11 cellular contexts compared by ENCODE assay signal in the genomic region with DNA sequence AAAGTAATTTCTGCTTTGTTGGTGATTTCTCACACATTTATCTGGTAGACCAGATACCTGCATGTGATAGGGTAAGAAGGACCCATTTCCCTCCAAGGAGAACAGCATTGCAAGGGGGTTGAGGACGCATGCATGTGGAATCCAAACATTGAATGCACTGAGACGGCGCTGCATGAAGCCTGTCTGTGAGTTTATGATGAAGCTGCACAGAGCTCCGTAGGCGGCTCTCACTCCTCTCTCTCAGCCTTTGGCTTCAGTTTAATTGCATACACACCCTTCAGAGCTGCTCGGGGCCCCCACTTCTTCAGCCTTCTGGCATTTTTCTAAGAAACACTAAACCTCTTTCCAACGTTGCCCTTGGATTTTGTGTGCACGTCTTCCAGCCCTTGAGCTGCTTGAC.
"Had no signal": no experiment of that assay in that cellular context is flagged by ENCODE, and none has a peak within 500 bp of the region (broad histone marks: within the 10 kb centered on the region; RNA-seq: fewer than 3 reads in every experiment).

No MANE protein-coding gene starts in this region.

- H3K4me3 Mint-ChIP-seq: activated naive CD4-positive, alpha-beta T cell treated with anti-CD3 and anti-CD28 coated beads, Interleukin-2, amount 50 U/mL, for 24 hours had no signal

- H3K27me3 Mint-ChIP-seq: activated naive CD4-positive, alpha-beta T cell treated with anti-CD3 and anti-CD28 coated beads, Interleukin-2, amount 50 U/mL, for 24 hours; naive thymus-derived CD4-positive, alpha-beta T cell had no signal

- ATAC-seq: esophagus mucosa; foreskin keratinocyte; naive thymus-derived CD4-positive, alpha-beta T cell; right lobe of liver had no signal

- H3K27ac Mint-ChIP-seq: activated naive CD4-positive, alpha-beta T cell treated with anti-CD3 and anti-CD28 coated beads, Interleukin-2, amount 50 U/mL, for 24 hours had no signal

- H3K4me1 Mint-ChIP-seq: activated naive CD4-positive, alpha-beta T cell treated with anti-CD3 and anti-CD28 coated beads, Interleukin-2, amount 50 U/mL, for 24 hours had no signal

- DNase-seq: activated effector memory CD4-positive, alpha-beta T cell treated with anti-CD3 and anti-CD28 coated beads, Interleukin-2, amount 50 U/mL, for 16 hours; adrenal gland; colonic mucosa; foreskin keratinocyte; left colon; naive thymus-derived CD4-positive, alpha-beta T cell; right lobe of liver; stomach; testis had no signal
